Comparison of ENCODE assay signal across 7 cellular contexts in the genomic region with DNA sequence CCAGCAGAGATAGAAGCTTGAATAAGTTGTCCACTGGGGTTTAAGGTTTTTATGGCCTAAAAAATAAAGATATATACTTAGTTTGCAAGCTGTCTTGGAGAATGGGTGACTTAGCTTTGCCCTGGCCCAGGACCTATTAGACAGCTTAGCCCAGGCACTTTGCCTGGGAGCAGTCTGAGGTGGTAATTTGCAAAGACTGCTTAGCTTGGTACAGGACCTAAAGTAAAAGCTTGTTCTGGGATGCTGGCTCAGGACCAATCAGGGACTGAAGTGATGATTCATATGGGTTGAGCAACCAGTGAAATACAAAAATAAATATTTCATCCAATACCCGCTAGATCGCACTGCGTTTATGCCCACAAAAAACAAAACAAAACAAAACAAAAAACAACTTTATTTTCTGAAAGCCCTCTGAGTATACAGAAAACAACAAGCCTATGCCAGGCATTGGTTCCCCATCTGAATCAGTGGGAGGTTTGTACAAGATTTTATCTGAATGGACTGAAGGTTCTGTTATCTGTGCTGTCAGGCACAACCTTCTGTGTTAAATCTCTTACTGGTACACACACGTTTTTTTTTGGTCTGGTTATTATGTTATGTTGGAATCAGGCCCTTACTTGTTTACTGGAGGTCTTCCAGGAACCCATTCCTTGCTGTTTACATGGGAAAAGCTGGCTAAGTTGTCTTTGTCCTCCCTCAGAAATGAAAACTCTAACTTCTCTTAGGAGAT. TPM values are rescaled to one million over a fixed set of nuclear protein-coding genes. Genes with fewer than 3 reads are reported as not detected.
"Had no signal": no experiment of that assay in that cellular context is flagged by ENCODE, and none has a peak within 500 bp of the region (broad histone marks: within the 10 kb centered on the region; RNA-seq: fewer than 3 reads in every experiment).

No MANE protein-coding gene starts in this region.

RNA-seq across cellular contexts. Expression of gene CDY1, which starts 8.6 kb away (rescaled TPM):
- total RNA-seq: LHCN-M2, MCF 10A, NCI-H460, OCI-LY7, PC-9, SJCRH30, SK-MEL-5 had no signal
